19 cellular contexts compared by ENCODE assay signal in genomic region chr13:73960474-73960873, GRCh38.
DNase-seq lines count a peak whose midpoint lies in the region; ATAC-seq and TF ChIP-seq lines count a peak whose summit lies in the region.
"Had no signal": no experiment of that assay in that cellular context is flagged by ENCODE, and none has a peak within 500 bp of the region (broad histone marks: within the 10 kb centered on the region; RNA-seq: fewer than 3 reads in every experiment).

No MANE protein-coding gene starts in this region.

- no peak overlapping the region; the same call in 1 of the 2 replicates for H3K4me3 ChIP-seq in GM12865 (ENCODE audit: low read depth, low read length)
- H3K4me3 ChIP-seq: A549, ascending aorta, neural progenitor cell had no signal

- DNase-seq in GM12865 (ENCODE audit: low read depth) = peak; percentile 30
- no peak for DNase-seq in stimulated activated naive CD4-positive, alpha-beta T cell (lab: John Stamatoyannopoulos, UW)
- no peak for DNase-seq in substantia nigra (lab: John Stamatoyannopoulos, UW)
- DNase-seq in NCI-H2171 treated with DMSO at 0.1 percent for 48 hours (lab: John Stamatoyannopoulos, UW) = no peak
- no peak for DNase-seq in COR-L47 (lab: John Stamatoyannopoulos, UW)
- DNase-seq: activated CD8-positive, alpha-beta memory T cell treated with anti-CD3 and anti-CD28 coated beads, Interleukin-2, amount 50 U/mL, for 48 hours; CD4-positive, alpha-beta T cell; hypothalamus; NCI-H69; PC-3; stimulated activated naive B cell treated with anti-CD40 and anti-IgM and Interleukin-4, amounts not matched to agents 10 μg/mL and 1 μg/mL and 100 μg/mL, for 72 hours; T1000 had no signal

- H3K27ac ChIP-seq in substantia nigra (ENCODE audit: low read depth, low read length, poor library complexity, severe bottlenecking) = no peak overlapping the region
- H3K27ac ChIP-seq: A549, ascending aorta, neural progenitor cell had no signal

- TF ChIP-seq CTCF in GM12865 (IDR thresholded peaks at IDR 0.05; ENCODE audit: insufficient read depth, low read depth, low read length, missing control alignments) = no peak

- peak; percentile 68 for ATAC-seq in GM19395 (IDR thresholded peaks at IDR 0.05; ENCODE audit: unreplicated experiment)
- ATAC-seq in HG02610 (IDR thresholded peaks at IDR 0.05; ENCODE audit: unreplicated experiment) = peak; percentile 53
- peak; percentile 83 for ATAC-seq in HG03378 (IDR thresholded peaks at IDR 0.05; ENCODE audit: unreplicated experiment)
- ATAC-seq: A549; HCT116; PC-3; stimulated activated naive B cell treated with anti-CD40 and anti-IgM and Interleukin-4, amounts not matched to agents 10 μg/mL and 1 μg/mL and 100 μg/mL, for 72 hours had no signal
